ENCODE assay signal across 9 cellular contexts in the genomic region with DNA sequence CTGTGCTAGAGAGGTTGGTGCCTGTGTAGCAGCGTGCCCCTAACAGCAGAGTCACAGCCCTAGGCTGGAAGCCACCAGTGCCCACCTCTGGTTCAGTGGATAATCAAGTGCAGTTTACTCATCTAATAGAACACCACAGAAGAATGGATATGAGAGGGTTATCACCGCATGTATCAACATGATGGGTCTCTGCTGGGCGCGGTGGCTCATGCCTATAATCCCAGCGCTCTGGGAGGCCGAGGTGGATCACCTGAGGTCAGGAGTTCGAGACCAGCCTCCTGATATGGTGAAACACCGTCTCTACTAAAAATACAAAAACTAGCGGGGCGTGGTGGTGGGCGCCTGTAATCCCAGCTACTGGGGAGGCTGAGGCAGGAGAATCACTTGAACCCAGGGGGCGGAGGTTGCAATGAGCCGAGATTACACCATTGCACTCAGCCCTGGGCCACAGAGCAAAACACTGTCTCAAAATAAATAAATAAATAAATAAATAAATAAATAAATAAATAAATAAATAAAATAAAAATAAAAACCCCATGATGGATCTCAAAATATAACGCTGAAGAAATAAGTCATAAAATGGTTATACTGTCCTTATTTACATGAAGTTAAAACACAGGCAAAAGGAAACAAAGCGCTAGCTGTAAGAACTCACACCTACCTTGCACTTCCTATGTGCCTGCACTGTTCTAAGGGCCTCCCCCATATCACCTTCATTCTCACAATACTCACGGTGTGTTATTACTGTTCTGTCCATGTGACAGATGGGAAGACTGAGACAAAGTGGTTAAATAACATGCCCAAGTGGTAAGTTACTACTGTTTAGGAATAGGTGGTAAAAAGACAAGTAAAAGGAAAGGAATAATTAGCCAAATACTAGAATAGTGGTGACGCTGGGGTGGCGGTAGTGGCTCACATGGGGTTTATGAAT.
DNase-seq lines count a peak whose midpoint lies in the region; ATAC-seq, FAIRE-seq and TF ChIP-seq lines count a peak whose summit lies in the region.
"Had no signal": no experiment of that assay in that cellular context is flagged by ENCODE, and none has a peak within 500 bp of the region (broad histone marks: within the 10 kb centered on the region; RNA-seq: fewer than 3 reads in every experiment).

No MANE protein-coding gene starts in this region.

- H3K4me2 ChIP-seq in smooth muscle cell = peak overlapping the region; percentile 14

- H4K20me1 ChIP-seq in smooth muscle cell (ENCODE audit: low read depth) = peaks cover 3% of the 10 kb centered on the region

- no peaks in the 10 kb centered on the region for H3K36me3 ChIP-seq in smooth muscle cell (ENCODE audit: low read depth)

- peak overlapping the region; percentile 99 for H3K27ac ChIP-seq in smooth muscle cell (ENCODE audit: low read depth)

- WGBS in smooth muscle cell (ENCODE audit: low lambda C conversion rate) = 93% methylated on average over 18 of the region's 18 CpGs

- H3K4me3 ChIP-seq in smooth muscle cell = no peak overlapping the region

- no peak for FAIRE-seq in GM12891 (lab: Jason Lieb, UNC)

- no peak overlapping the region for H2AFZ ChIP-seq in smooth muscle cell (ENCODE audit: low read depth)

- peaks cover 27% of the 10 kb centered on the region for H3F3A ChIP-seq in smooth muscle cell (ENCODE audit: low read depth)

- H3K9me3 ChIP-seq in smooth muscle cell (replicated peaks; ENCODE audit: low read depth) = no peaks in the 10 kb centered on the region

- no peaks in the 10 kb centered on the region for H3K27me3 ChIP-seq in smooth muscle cell (ENCODE audit: low read depth)

- peaks cover 21% of the 10 kb centered on the region for H3K79me2 ChIP-seq in smooth muscle cell (ENCODE audit: low read depth)

- ATAC-seq in esophagus mucosa = peak; percentile 1

- peak overlapping the region; percentile 94 for H3K9ac ChIP-seq in smooth muscle cell (ENCODE audit: low read depth)

- peaks cover 22% of the 10 kb centered on the region for H3K4me1 ChIP-seq in smooth muscle cell (ENCODE audit: low read depth)

- TF ChIP-seq CTCF in smooth muscle cell (IDR thresholded peaks at IDR 0.05; ENCODE audit: borderline replicate concordance, insufficient read depth, poor library complexity, severe bottlenecking) = no peak

- DNase-seq in GM12891 (ENCODE audit: insufficient read length, low spot score) (no peak), RPMI8226 (peak; percentile 15), smooth muscle cell (lab: John Stamatoyannopoulos, UW; ENCODE audit: unreplicated experiment) (no peak), NCI-H128 (lab: John Stamatoyannopoulos, UW; ENCODE audit: unreplicated experiment) (no peak), amniotic stem cell (lab: John Stamatoyannopoulos, UW) (no peak), HuH-7.5 (ENCODE audit: low spot score) (no peak), OCI-M1 (lab: John Stamatoyannopoulos, UW) (no peak)
- DNase-seq: cerebellar nuclear complex had no signal

- TF ChIP-seq POLR2A in GM12891 (IDR thresholded peaks at IDR 0.05; ENCODE audit: low read depth, low read length) = no peak

TF ChIP-seq in GM12891, 5 proteins besides CTCF, POLR2A, EP300 and RAD21:
- no peak for TF ChIP-seq PAX5 (IDR thresholded peaks at IDR 0.05; ENCODE audit: insufficient read depth, low read length, severe bottlenecking)
- 0 out of 2 replicates have a peak, but pooled peaks have one; percentile 27 for TF ChIP-seq TAF1 (IDR thresholded peaks at IDR 0.05; ENCODE audit: low read depth, low read length)
- no peak for TF ChIP-seq POLR2AphosphoS5 (IDR thresholded peaks at IDR 0.05; ENCODE audit: low read depth, low read length)
- TF ChIP-seq SPI1 (IDR thresholded peaks at IDR 0.05; ENCODE audit: low read depth, low read length) = no peak
- TF ChIP-seq POU2F2 (IDR thresholded peaks at IDR 0.05; ENCODE audit: low read depth, low read length) = no peak
